8 cellular contexts compared by ENCODE assay signal in the genomic region with DNA sequence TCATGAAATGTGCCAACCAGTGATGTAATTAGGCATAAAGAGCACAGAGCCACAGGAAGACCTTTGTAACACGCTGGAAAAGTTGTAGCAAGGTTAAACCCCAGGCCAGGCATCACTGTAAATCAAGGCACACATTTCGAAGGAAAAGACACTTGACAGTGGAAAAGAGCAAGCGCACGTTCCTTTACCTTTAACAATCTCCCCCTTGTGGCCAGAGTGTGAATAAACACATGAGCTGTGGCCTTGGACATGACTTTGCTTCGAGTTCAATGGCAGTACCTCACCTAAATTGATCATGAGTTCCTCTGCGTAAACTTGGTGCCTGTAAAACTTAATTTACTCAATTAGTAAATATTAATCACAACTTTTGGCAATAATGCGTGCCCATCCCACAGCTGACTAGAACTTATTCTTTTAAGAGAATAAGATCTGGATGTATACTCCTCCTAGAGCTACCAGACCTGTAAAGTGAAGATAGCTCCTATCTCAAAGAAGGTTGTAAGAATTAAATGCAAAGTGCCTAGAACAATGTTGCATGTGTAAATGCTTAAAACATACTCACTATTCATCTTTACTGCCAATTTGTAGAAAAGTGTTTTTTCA.
DNase-seq lines count a peak whose midpoint lies in the region; ATAC-seq and TF ChIP-seq lines count a peak whose summit lies in the region.

No MANE protein-coding gene starts in this region.

- no peak overlapping the region for H3K4me2 ChIP-seq in trophoblast cell (ENCODE audit: low read length)

- H2BK120ac ChIP-seq in trophoblast cell (ENCODE audit: insufficient read depth, low read length, poor library complexity), result no peak overlapping the region

- no peak overlapping the region for H4K8ac ChIP-seq in trophoblast cell (ENCODE audit: low read depth, low read length)

- no peak overlapping the region for H2AK5ac ChIP-seq in trophoblast cell (ENCODE audit: low read length)

- H3K9me3 ChIP-seq in trophoblast cell (ENCODE audit: insufficient read depth, low read depth, low read length) (no peaks in the 10 kb centered on the region), uterus (no peaks in the 10 kb centered on the region)

- H4K12ac ChIP-seq in trophoblast cell (ENCODE audit: low read depth, low read length), result no peak overlapping the region

- no peak overlapping the region for H2BK12ac ChIP-seq in trophoblast cell (ENCODE audit: low read length)

- no peak for TF ChIP-seq POLR2A in uterus (IDR thresholded peaks at IDR 0.05)

- H3K4ac ChIP-seq in trophoblast cell (ENCODE audit: low read depth, low read length), result no peak overlapping the region

- ATAC-seq in GM21447 (IDR thresholded peaks at IDR 0.05; ENCODE audit: unreplicated experiment), result peak; percentile 97

- no peak overlapping the region for H2AFZ ChIP-seq in trophoblast cell (ENCODE audit: insufficient read depth, low read length, poor library complexity)

- no peak overlapping the region for H4K91ac ChIP-seq in trophoblast cell (ENCODE audit: low read depth, low read length)

- peak; percentile 42 to 56 (median 44) for TF ChIP-seq CTCF in uterus (IDR thresholded peaks at IDR 0.05)

- no peak overlapping the region for H3K23ac ChIP-seq in trophoblast cell (ENCODE audit: low read length)

- H3K18ac ChIP-seq in trophoblast cell (ENCODE audit: low read length), result no peak overlapping the region

- H3K36me3 ChIP-seq in trophoblast cell (ENCODE audit: control insufficient read depth in 1 of 2, insufficient read depth in 2 of 2, low read length in 2 of 2) (no peaks in the 10 kb centered on the region), uterus (no peaks in the 10 kb centered on the region)

- no CpG with 5 or more reads among the region's 7 CpGs for WGBS in trophoblast cell (ENCODE audit: extremely low coverage, insufficient coverage, insufficient read length)

- H2BK5ac ChIP-seq in trophoblast cell (ENCODE audit: low read depth, low read length, poor library complexity), result no peak overlapping the region

- peak; percentile 50 for DNase-seq in EH (ENCODE audit: low read depth)
- DNase-seq in HS-27A (ENCODE audit: low read depth), result peak; percentile 35
- peak; percentile 77 for DNase-seq in OCI-M1 (lab: John Stamatoyannopoulos, UW)
- DNase-seq in activated T-cell treated with anti-CD3 and anti-CD28 coated beads, Interleukin-2, amount 50 U/mL, for 48 hours, result peak; percentile 54 to 55
- DNase-seq in foreskin melanocyte, result peak; percentile 30
- DNase-seq in trophoblast cell, result peak; percentile 37 to 88
- peak; percentile 16 to 23 for DNase-seq in uterus

- H3K79me1 ChIP-seq in trophoblast cell (ENCODE audit: low read length), result no peaks in the 10 kb centered on the region

- no peak overlapping the region for H3K14ac ChIP-seq in trophoblast cell (ENCODE audit: low read length)

- H3K27ac ChIP-seq in trophoblast cell (ENCODE audit: low read depth, low read length) (no peak overlapping the region), uterus (no peak overlapping the region)

- no peaks in the 10 kb centered on the region for H3K27me3 ChIP-seq in trophoblast cell (ENCODE audit: insufficient read depth, low read length)
- no peaks in the 10 kb centered on the region for H3K27me3 ChIP-seq in uterus

- no peak overlapping the region for H3K9ac ChIP-seq in trophoblast cell (ENCODE audit: low read length)

- intact Hi-C loops in uterus (cut with DNase I; ENCODE audit: low total_unique reads), result no loop called here

- H3K4me1 ChIP-seq in trophoblast cell (ENCODE audit: control insufficient read depth in 1 of 2, insufficient read depth in 2 of 2, low read length in 2 of 2) (no peaks in the 10 kb centered on the region), uterus (no peaks in the 10 kb centered on the region)

- H3K4me3 ChIP-seq in trophoblast cell (ENCODE audit: low read depth, low read length), result no peak overlapping the region
- H3K4me3 ChIP-seq in uterus, result no peak overlapping the region

- H3K79me2 ChIP-seq in trophoblast cell (ENCODE audit: control insufficient read depth, insufficient read depth, low read length, poor library complexity), result no peaks in the 10 kb centered on the region

Comparison
In these comparisons a context has a peak if more than half of its experiments do, and no peak if none do; other contexts are left out.
1. DNase-seq: peak in every context shown above with its lines; median percentile 77 in OCI-M1; 62 in trophoblast cell; 54 in activated T-cell treated with anti-CD3 and anti-CD28 coated beads, Interleukin-2, amount 50 U/mL, for 48 hours; 50 in EH; 35 in HS-27A; 30 in foreskin melanocyte; 20 in uterus.